In the genomic region with DNA sequence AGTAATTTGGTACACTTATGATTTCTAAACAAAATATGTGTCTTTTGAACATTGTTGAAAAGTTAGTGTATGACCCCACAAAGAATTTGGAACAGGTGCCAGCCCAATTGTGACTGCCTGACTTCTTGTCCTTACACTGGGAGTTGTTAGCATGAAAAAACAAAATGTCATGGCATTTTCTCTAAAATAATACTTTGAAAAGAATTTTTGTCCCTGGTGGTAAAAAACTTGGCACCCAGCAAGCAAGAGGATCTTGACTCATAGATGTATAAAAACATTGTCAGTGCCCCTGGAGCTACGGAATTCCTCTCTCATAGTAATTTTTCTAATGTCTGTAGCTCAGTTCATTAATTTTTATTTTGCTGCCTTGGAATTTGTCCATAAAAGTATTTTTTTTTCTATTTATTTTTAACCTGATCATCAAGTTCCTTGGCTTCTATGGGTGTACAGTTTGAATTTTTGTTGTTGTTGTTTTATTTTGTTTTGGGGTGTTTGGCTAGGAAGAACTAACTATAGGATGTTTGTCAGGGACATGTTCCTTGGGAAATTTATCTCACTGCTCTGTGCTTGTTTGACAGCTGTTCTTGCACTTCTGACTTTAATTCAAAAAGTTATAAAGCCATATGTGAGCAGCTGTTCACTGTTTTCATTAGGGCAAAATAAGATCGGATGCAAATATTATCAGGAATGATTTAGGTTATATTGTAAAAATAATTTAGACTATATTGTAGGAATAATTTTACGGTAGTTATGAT, we compare ENCODE assay signal across 16 cellular contexts.
DNase-seq lines count a peak whose midpoint lies in the region; TF ChIP-seq lines count a peak whose summit lies in the region.
"Had no signal": no experiment of that assay in that cellular context is flagged by ENCODE, and none has a peak within 500 bp of the region (broad histone marks: within the 10 kb centered on the region; RNA-seq: fewer than 3 reads in every experiment).

No MANE protein-coding gene starts in this region.

- no peak for TF ChIP-seq CTCF in neural progenitor cell (IDR thresholded peaks at IDR 0.05)

- no peak overlapping the region for H3K9ac ChIP-seq in neural progenitor cell

- H3K4me3 ChIP-seq in neural progenitor cell = no peak overlapping the region

- no peak overlapping the region for H3K27ac ChIP-seq in neural progenitor cell
- H3K27ac ChIP-seq: HL-60 had no signal

- no peaks in the 10 kb centered on the region for H3K79me2 ChIP-seq in neural progenitor cell (ENCODE audit: low read depth)

- no peaks in the 10 kb centered on the region for H3K27me3 Mint-ChIP-seq in neural progenitor cell (ENCODE audit: insufficient read depth, low read depth)
- H3K27me3 Mint-ChIP-seq: CD8-positive, alpha-beta memory T cell had no signal

- H3K27ac Mint-ChIP-seq in neural progenitor cell = no peak overlapping the region
- H3K27ac Mint-ChIP-seq: CD8-positive, alpha-beta memory T cell had no signal

- H3K4me3 Mint-ChIP-seq in neural progenitor cell = no peak overlapping the region
- H3K4me3 Mint-ChIP-seq: CD8-positive, alpha-beta memory T cell had no signal

- DNase-seq in AG20443 (ENCODE audit: low spot score) = peak; percentile 70
- peak; percentile 16 for DNase-seq in NCI-H226
- peak; percentile 66 to 82 for DNase-seq in dermis microvascular lymphatic vessel endothelial cell (ENCODE audit: low read depth in 2 of 2)
- peak; percentile 67 for DNase-seq in myocyte (ENCODE audit: low read depth)
- DNase-seq in neural progenitor cell (ENCODE audit: low spot score) = no peak
- no peak for DNase-seq in NCI-H526 treated with DMSO at 0.1 percent for 48 hours (lab: John Stamatoyannopoulos, UW)
- DNase-seq in NCI-H345 (lab: John Stamatoyannopoulos, UW) = no peak
- DNase-seq in occipital lobe (lab: John Stamatoyannopoulos, UW) = no peak
- DNase-seq: activated CD4-positive, alpha-beta T cell treated with anti-CD3 and anti-CD28 coated beads for 48 hours; CD8-positive, alpha-beta memory T cell; NCI-H1092; posterior cingulate gyrus; SIG-M5; stimulated activated CD4-positive, alpha-beta T cell treated with anti-CD3 and anti-CD28 coated beads, Interleukin-2, amount 100 ng/mL, for 48 hours; stimulated activated naive CD4-positive, alpha-beta T cell had no signal

- H3K9me3 Mint-ChIP-seq in neural progenitor cell = peaks cover 12% of the 10 kb centered on the region

- H3K4me1 Mint-ChIP-seq in neural progenitor cell = no peaks in the 10 kb centered on the region
- H3K4me1 Mint-ChIP-seq: CD8-positive, alpha-beta memory T cell had no signal

- no peaks in the 10 kb centered on the region for H3K27me3 ChIP-seq in neural progenitor cell

- H3K36me3 Mint-ChIP-seq in neural progenitor cell = peaks cover 15% of the 10 kb centered on the region

- H3K36me3 ChIP-seq in neural progenitor cell = no peaks in the 10 kb centered on the region

- no peak overlapping the region for H2AFZ ChIP-seq in neural progenitor cell (replicated peaks)

- H3F3A ChIP-seq in neural progenitor cell (ENCODE audit: low read depth) = no peaks in the 10 kb centered on the region

- no peaks in the 10 kb centered on the region for H3K4me1 ChIP-seq in neural progenitor cell

- no peaks in the 10 kb centered on the region for H4K20me1 ChIP-seq in neural progenitor cell (ENCODE audit: low read depth)

- no peak overlapping the region for H3K4me2 ChIP-seq in neural progenitor cell

- H3K9me3 ChIP-seq in neural progenitor cell (ENCODE audit: low read depth) = no peaks in the 10 kb centered on the region

Comparison
In these comparisons a context has a peak if more than half of its experiments do, and no peak if none do; other contexts are left out.
1. DNase-seq: peak in AG20443 (single experiment), NCI-H226 (single experiment), dermis microvascular lymphatic vessel endothelial cell (2 of 2) and myocyte (single experiment); none in neural progenitor cell (single experiment), NCI-H526 treated with DMSO at 0.1 percent for 48 hours (single experiment), NCI-H345 (single experiment) and occipital lobe (single experiment).